14 cellular contexts compared by ENCODE assay signal in genomic region chr11:103970850-103971249, GRCh38.
DNase-seq lines count a peak whose midpoint lies in the region; ATAC-seq and TF ChIP-seq lines count a peak whose summit lies in the region.
"Had no signal": no experiment of that assay in that cellular context is flagged by ENCODE, and none has a peak within 500 bp of the region (broad histone marks: within the 10 kb centered on the region; RNA-seq: fewer than 3 reads in every experiment).

No MANE protein-coding gene starts in this region.

- H3K27me3 ChIP-seq in lower lobe of right lung (ENCODE audit: low read depth) = no peaks in the 10 kb centered on the region

- intact Hi-C loops in CD14-positive monocyte (cut with micrococcal nuclease) = no loop called here
- intact Hi-C loops in lower lobe of right lung (cut with DNase I) = no loop called here

- no peak overlapping the region for H3K27ac ChIP-seq in lower lobe of right lung

- H3K4me1 ChIP-seq in lower lobe of right lung = no peaks in the 10 kb centered on the region

- H3K9me3 Mint-ChIP-seq in CD14-positive monocyte = peaks cover 0 to 4% (median 0%) of the 10 kb centered on the region in 7 donors
- H3K9me3 Mint-ChIP-seq: GM23338, IgD-negative memory B cell had no signal

- no peaks in the 10 kb centered on the region for H3K36me3 ChIP-seq in lower lobe of right lung

- H3K27me3 Mint-ChIP-seq in CD14-positive monocyte (ENCODE audit: low read depth in 3 of 3) = peaks cover 0 to 2% (median 0%) of the 10 kb centered on the region in 3 donors

- H3K4me3 Mint-ChIP-seq in CD14-positive monocyte = no peak overlapping the region
- H3K4me3 Mint-ChIP-seq: GM23338, IgD-negative memory B cell had no signal

- DNase-seq in CD14-positive monocyte (ENCODE audit: low spot score) (no peak), lower lobe of right lung (no peak), HT-29 (ENCODE audit: low spot score) (no peak)
- DNase-seq: amygdala; effector CD4-positive, alpha-beta T cell; glutamatergic neuron; NCI-H2029 treated with DMSO at 0.1 percent for 48 hours had no signal

- TF ChIP-seq POLR2A in GM18505 (IDR thresholded peaks at IDR 0.05; ENCODE audit: borderline replicate concordance, extremely low read depth, insufficient read depth, insufficient read length) = no peak

- H3K27ac Mint-ChIP-seq in CD14-positive monocyte = no peak overlapping the region
- H3K27ac Mint-ChIP-seq: GM23338, IgD-negative memory B cell had no signal

- H3K36me3 Mint-ChIP-seq in CD14-positive monocyte = no peaks in the 10 kb centered on the region

- no peak overlapping the region for H3K4me3 ChIP-seq in lower lobe of right lung
- H3K4me3 ChIP-seq: GM23338 had no signal

- H3K9me3 ChIP-seq in lower lobe of right lung = no peaks in the 10 kb centered on the region

- no peak for TF ChIP-seq CTCF in CD14-positive monocyte (IDR thresholded peaks at IDR 0.05)
- TF ChIP-seq CTCF in lower lobe of right lung (IDR thresholded peaks at IDR 0.05) = no peak

- ATAC-seq in GM18505 (IDR thresholded peaks at IDR 0.05; ENCODE audit: unreplicated experiment) (peak; percentile 95), GM19468 (IDR thresholded peaks at IDR 0.05; ENCODE audit: extremely low read depth, unreplicated experiment) (peak; percentile 35), HG02970 (IDR thresholded peaks at IDR 0.05; ENCODE audit: low FRiP score, unreplicated experiment) (peak; percentile 88), HG03565 (IDR thresholded peaks at IDR 0.05; ENCODE audit: unreplicated experiment) (peak; percentile 95), lower lobe of right lung (no peak), GM19328 (IDR thresholded peaks at IDR 0.05; ENCODE audit: unreplicated experiment) (no peak)
- ATAC-seq: GM23338 had no signal

- no peaks in the 10 kb centered on the region for H3K4me1 Mint-ChIP-seq in CD14-positive monocyte
- H3K4me1 Mint-ChIP-seq: IgD-negative memory B cell had no signal

Comparison
In these comparisons a context has a peak if more than half of its experiments do, and no peak if none do; other contexts are left out.
1. ATAC-seq: peak in GM18505 (single experiment), GM19468 (single experiment), HG02970 (single experiment) and HG03565 (single experiment); none in lower lobe of right lung (0 of 2) and GM19328 (single experiment).